In genomic region chr2:192194866-192195547, GRCh38 we compare ENCODE assay signal across 8 cellular contexts. TPM values are rescaled to one million over a fixed set of nuclear protein-coding genes. Genes with fewer than 3 reads are reported as not detected.
DNase-seq lines count a peak whose midpoint lies in the region; ATAC-seq lines count a peak whose summit lies in the region.

Gene TMEFF2 (minus strand): TSS chr2:192194933. CDS start chr2:192194524, 409 bp downstream.

- no peak within 1 kb of the TSS for H3K27ac ChIP-seq in naive thymus-derived CD4-positive, alpha-beta T cell (ENCODE audit: low read depth, low read length)
- peak within 1 kb of the TSS; percentile 92 for H3K27ac ChIP-seq in temporal lobe (ENCODE audit: low read depth, low read length)

- H3K36me3 ChIP-seq in naive thymus-derived CD4-positive, alpha-beta T cell (ENCODE audit: control insufficient read depth in 2 of 3, insufficient read depth in 3 of 3, low read length in 3 of 3), result no peaks in the 10 kb centered on the region

- peak within 1 kb of the TSS; percentile 51 for H3K4me3 ChIP-seq in naive thymus-derived CD4-positive, alpha-beta T cell (ENCODE audit: low read length)

- CTCF ChIA-PET in naive thymus-derived CD4-positive, alpha-beta T cell (lab: Charles Lee), result no interaction called here

- peak within 1 kb of the TSS; percentile 40 to 86 (median 75) for H3K4me3 Mint-ChIP-seq in naive thymus-derived CD4-positive, alpha-beta T cell

- H3K4me1 Mint-ChIP-seq in naive thymus-derived CD4-positive, alpha-beta T cell, result peaks cover 20 to 38% (median 27%) of the 10 kb centered on the region in 7 donors

- H3K9me3 ChIP-seq in naive thymus-derived CD4-positive, alpha-beta T cell (ENCODE audit: control insufficient read depth in 2 of 3, low read length in 3 of 3), result no peaks in the 10 kb centered on the region

- ATAC-seq in HG03175 (IDR thresholded peaks at IDR 0.05; ENCODE audit: unreplicated experiment), result peak; percentile 57
- peak; percentile 46 for ATAC-seq in naive thymus-derived CD4-positive, alpha-beta T cell

- peaks cover 13 to 41% of the 10 kb centered on the region in 2 donors for H3K27me3 ChIP-seq in naive thymus-derived CD4-positive, alpha-beta T cell (ENCODE audit: control insufficient read depth in 2 of 2, insufficient read depth in 2 of 2, low read length in 2 of 2)

- peak within 1 kb of the TSS in 1 of 9 donors; percentile 15 for H3K27ac Mint-ChIP-seq in naive thymus-derived CD4-positive, alpha-beta T cell

- intact Hi-C loops in naive thymus-derived CD4-positive, alpha-beta T cell (cut with micrococcal nuclease), result no loop called here

- POLR2A ChIA-PET in naive thymus-derived CD4-positive, alpha-beta T cell (lab: Charles Lee), result no interaction called here

- H3K27me3 Mint-ChIP-seq in naive thymus-derived CD4-positive, alpha-beta T cell, result peaks cover 70 to 85% (median 82%) of the 10 kb centered on the region in 5 donors

- DNase-seq in NK-92 treated with Interleukin-12 subunit alpha and Interleukin-12 subunit beta, amount 100 ng/mL, for 24 hours (lab: John Stamatoyannopoulos, UW), result peak; percentile 5
- DNase-seq in NK-92 (lab: John Stamatoyannopoulos, UW; ENCODE audit: unreplicated experiment) (no peak), NCI-H526 treated with DMSO at 0.1 percent for 48 hours (lab: John Stamatoyannopoulos, UW) (peak; percentile 79), fibroblast of the conjunctiva (ENCODE audit: low read depth) (peak; percentile 80)
- DNase-seq in activated effector memory CD4-positive, alpha-beta T cell treated with Interleukin-2 at 50 U/mL for 16 hours, result peak; percentile 0
- peak in 5 of 9 donors; percentile 8 to 63 (median 13) for DNase-seq in naive thymus-derived CD4-positive, alpha-beta T cell

- no peaks in the 10 kb centered on the region for H3K36me3 Mint-ChIP-seq in naive thymus-derived CD4-positive, alpha-beta T cell

- peaks cover 0 to 2% (median 0%) of the 10 kb centered on the region in 11 donors for H3K9me3 Mint-ChIP-seq in naive thymus-derived CD4-positive, alpha-beta T cell

- peaks cover 9 to 19% of the 10 kb centered on the region in 2 donors for H3K4me1 ChIP-seq in naive thymus-derived CD4-positive, alpha-beta T cell (ENCODE audit: control insufficient read depth in 2 of 2, insufficient read depth in 2 of 2, low read length in 2 of 2)

RNA-seq across cellular contexts. Expression of gene TMEFF2, which starts in this region (rescaled TPM):
- total RNA-seq in naive thymus-derived CD4-positive, alpha-beta T cell, result not detected
- polyA plus RNA-seq in naive thymus-derived CD4-positive, alpha-beta T cell, result not detected
- total RNA-seq in temporal lobe, result 37.6 TPM

Comparison
In these comparisons a context has a peak if more than half of its experiments do, and no peak if none do; other contexts are left out.
1. RNA of gene TMEFF2 (total RNA-seq): 37.6 TPM in temporal lobe (single experiment); not detected in naive thymus-derived CD4-positive, alpha-beta T cell; every median in the first group is over 10 times any median in the second.
2. Peak in DNase-seq, ATAC-seq and H3K4me3 ChIP-seq in naive thymus-derived CD4-positive, alpha-beta T cell; RNA of the gene not detected or under 1 TPM.